8 cellular contexts compared by ENCODE assay signal in the genomic region with DNA sequence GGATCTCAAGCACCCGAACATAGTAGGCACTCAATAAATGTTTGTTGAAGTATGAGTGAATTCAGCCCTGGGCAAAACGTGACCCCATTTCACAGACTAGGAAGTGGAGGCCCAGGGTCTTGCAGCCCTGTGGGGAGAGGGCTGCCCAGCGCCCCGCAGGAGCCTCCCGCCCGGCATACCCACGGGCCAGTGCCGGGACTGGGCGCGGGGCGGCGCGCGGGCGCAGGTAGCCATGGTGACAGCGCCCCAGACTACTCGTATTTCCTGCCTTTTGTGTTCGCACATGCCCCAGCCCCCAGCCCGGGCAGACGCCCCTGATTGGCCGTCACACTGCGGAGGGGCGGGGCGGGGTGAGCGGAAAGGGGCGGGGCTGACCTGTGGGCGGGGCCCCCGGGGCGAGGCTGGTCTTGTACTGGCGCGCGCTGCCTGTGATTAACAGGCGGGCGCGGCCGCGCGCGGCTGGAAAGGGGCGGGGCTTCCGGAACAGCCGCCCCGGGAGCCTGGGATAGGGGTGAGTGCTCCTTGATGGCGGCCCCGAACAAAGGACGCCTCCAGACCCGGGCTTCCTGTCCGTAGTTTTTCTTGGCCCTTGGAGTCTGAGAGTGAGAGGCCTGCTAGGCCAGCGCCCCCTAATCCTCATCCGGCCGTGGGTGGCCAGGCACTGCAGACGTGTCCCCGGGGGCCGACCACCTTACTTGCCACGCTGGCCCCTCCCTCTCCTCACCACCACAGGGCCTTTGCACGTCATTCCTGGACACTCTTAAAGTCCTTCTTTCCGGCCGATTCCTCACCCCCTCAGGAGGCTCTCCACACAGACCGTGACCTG.
DNase-seq lines count a peak whose midpoint lies in the region; ATAC-seq lines count a peak whose summit lies in the region.

No MANE protein-coding gene starts in this region.

- ATAC-seq in GM18868 (IDR thresholded peaks at IDR 0.05; ENCODE audit: unreplicated experiment) (peak; percentile 83), HG03097 (IDR thresholded peaks at IDR 0.05; ENCODE audit: low FRiP score, unreplicated experiment) (peak; percentile 53), left colon (peak; percentile 94)

- peak overlapping the region; percentile 5 for H2AFZ ChIP-seq in ACC112 (ENCODE audit: low read length, unreplicated experiment)

- H3K36me3 ChIP-seq in ACC112 (ENCODE audit: insufficient read depth, low read length): no peaks in the 10 kb centered on the region

- peaks cover 15% of the 10 kb centered on the region for H3K4me1 ChIP-seq in ACC112 (ENCODE audit: control insufficient read depth, insufficient read depth, low read length, unreplicated experiment)

- peaks cover 41% of the 10 kb centered on the region for H3K79me2 ChIP-seq in ACC112 (ENCODE audit: control insufficient read depth, insufficient read depth, low read length, unreplicated experiment)

- H3K27ac ChIP-seq in ACC112 (ENCODE audit: low read depth, low read length): peak overlapping the region; percentile 25
- peak overlapping the region; percentile 90 for H3K27ac ChIP-seq in cingulate gyrus (ENCODE audit: low read depth, low read length)

- H3K27me3 ChIP-seq in ACC112 (ENCODE audit: insufficient read depth, low read length): no peaks in the 10 kb centered on the region

- intact Hi-C loops in left colon (cut with DNase I, micrococcal nuclease): no loop called here

- DNase-seq in NCI-H460 (ENCODE audit: extremely low read depth, low read depth) (peak; percentile 95), left colon (peak; percentile 96 to 97)
- peak; percentile 98 for DNase-seq in activated CD4-positive, alpha-beta T cell treated with anti-CD3 and anti-CD28 coated beads for 48 hours
- DNase-seq in stimulated activated CD4-positive, alpha-beta T cell treated with anti-CD3 and anti-CD28 coated beads, Interleukin-1b, Interleukin-23, amount 100 ng/mL, for 24 hours (ENCODE audit: low read depth in 4 of 4, low spot score in 1 of 4): peak; percentile 86 to 98 (median 96)

- peak overlapping the region; percentile 72 for H3K4me3 ChIP-seq in ACC112 (ENCODE audit: low read depth, low read length)

Comparison
In these comparisons a context has a peak if more than half of its experiments do, and no peak if none do; other contexts are left out.
1. Peak in every context shown above with its lines: DNase-seq, ATAC-seq, H3K4me3 ChIP-seq and H3K27ac ChIP-seq.